1 cellular context compared by ENCODE assay signal in genomic region chr1:244817415-244817894, GRCh38.
TF ChIP-seq lines count a peak whose summit lies in the region.

No MANE protein-coding gene starts in this region.

TF ChIP-seq in HepG2, 621 proteins besides CTCF, POLR2A, EP300 and RAD21 (continued from another document and continues in another):
- TF ChIP-seq ZHX2 (IDR thresholded peaks at IDR 0.05; ENCODE audit: low read depth), result peak; percentile 52; the same call in 1 of the 2 replicates
- no peak for TF ChIP-seq ZHX2 (CRISPR knock-in tag; IDR thresholded peaks at IDR 0.05; ENCODE audit: borderline replicate concordance)
- TF ChIP-seq ZNF362 (CRISPR knock-in tag; IDR thresholded peaks at IDR 0.05; ENCODE audit: borderline replicate concordance), result peak; percentile 54; the same call in 1 of the 2 replicates
- TF ChIP-seq BRF2 (CRISPR knock-in tag; IDR thresholded peaks at IDR 0.05), result no peak
- TF ChIP-seq TEAD2 (CRISPR knock-in tag; IDR thresholded peaks at IDR 0.05), result no peak
- TF ChIP-seq GABPB1 (CRISPR knock-in tag; IDR thresholded peaks at IDR 0.05), result peak; percentile 49
- TF ChIP-seq KDM4B (CRISPR knock-in tag; IDR thresholded peaks at IDR 0.05), result no peak
- peak; percentile 49; the same call in 1 of the 2 replicates for TF ChIP-seq RARA (CRISPR knock-in tag; IDR thresholded peaks at IDR 0.05)
- 0 out of 2 replicates have a peak, but pooled peaks have one; percentile 30 for TF ChIP-seq AHDC1 (CRISPR knock-in tag; IDR thresholded peaks at IDR 0.05; ENCODE audit: borderline replicate concordance)
- TF ChIP-seq ESRRA (CRISPR knock-in tag; IDR thresholded peaks at IDR 0.05; ENCODE audit: low read depth), result peak; percentile 100
- 0 out of 2 replicates have a peak, but pooled peaks have one; percentile 46 for TF ChIP-seq ZNF772 (CRISPR knock-in tag; IDR thresholded peaks at IDR 0.05)
- 0 out of 2 replicates have a peak, but pooled peaks have one; percentile 24 for TF ChIP-seq ZNF331 (CRISPR knock-in tag; IDR thresholded peaks at IDR 0.05)
- peak; percentile 28; the same call in 1 of the 2 replicates for TF ChIP-seq HMG20A (CRISPR knock-in tag; IDR thresholded peaks at IDR 0.05; ENCODE audit: borderline replicate concordance)
- TF ChIP-seq KMT2A (CRISPR knock-in tag; IDR thresholded peaks at IDR 0.05), result no peak
- no peak for TF ChIP-seq ISX (CRISPR knock-in tag; conservative IDR thresholded peaks at IDR 0.05)
- TF ChIP-seq ZNF350 (CRISPR knock-in tag; IDR thresholded peaks at IDR 0.05; ENCODE audit: borderline replicate concordance, low read depth), result peak; percentile 61; the same call in 1 of the 2 replicates
- no peak for TF ChIP-seq ZNF678 (CRISPR knock-in tag; IDR thresholded peaks at IDR 0.05)
- TF ChIP-seq NFIC (IDR thresholded peaks at IDR 0.05; ENCODE audit: low read length), result no peak
- TF ChIP-seq FOSL2 (CRISPR knock-in tag; IDR thresholded peaks at IDR 0.05), result peak; percentile 24; the same call in 1 of the 2 replicates
- TF ChIP-seq HDAC1 (CRISPR knock-in tag; IDR thresholded peaks at IDR 0.05), result peak; percentile 53; the same call in 1 of the 2 replicates
- no peak for TF ChIP-seq ZNF20 (CRISPR knock-in tag; IDR thresholded peaks at IDR 0.05)
- no peak for TF ChIP-seq ZIK1 (CRISPR knock-in tag; IDR thresholded peaks at IDR 0.05; ENCODE audit: borderline replicate concordance, low read depth)
- peak; percentile 63; the same call in 1 of the 2 replicates for TF ChIP-seq ZNF501 (CRISPR knock-in tag; IDR thresholded peaks at IDR 0.05)
- TF ChIP-seq HNF4G (IDR thresholded peaks at IDR 0.05; ENCODE audit: borderline replicate concordance, low read depth, low read length), result peak; percentile 65
- 0 out of 2 replicates have a peak, but pooled peaks have one; percentile 40 for TF ChIP-seq HNF4G (CRISPR knock-in tag; IDR thresholded peaks at IDR 0.05; ENCODE audit: borderline replicate concordance, low read depth)
- TF ChIP-seq ZNF878 (CRISPR knock-in tag; IDR thresholded peaks at IDR 0.05), result no peak
- peak; percentile 90 for TF ChIP-seq ZBTB33 (CRISPR knock-in tag; IDR thresholded peaks at IDR 0.05)
- peak; percentile 96 for TF ChIP-seq ZNF770 (CRISPR knock-in tag; IDR thresholded peaks at IDR 0.05)
- TF ChIP-seq ZNF317 (CRISPR knock-in tag; IDR thresholded peaks at IDR 0.05), result no peak
- TF ChIP-seq ZSCAN22 (CRISPR knock-in tag; IDR thresholded peaks at IDR 0.05), result no peak
- 0 out of 2 replicates have a peak, but pooled peaks have one; percentile 39 for TF ChIP-seq ZBTB20 (CRISPR knock-in tag; IDR thresholded peaks at IDR 0.05; ENCODE audit: borderline replicate concordance, low read depth)
- no peak for TF ChIP-seq KLF16 (CRISPR knock-in tag; IDR thresholded peaks at IDR 0.05)
- no peak for TF ChIP-seq AHR (CRISPR knock-in tag; IDR thresholded peaks at IDR 0.05)
- TF ChIP-seq EHMT2 (IDR thresholded peaks at IDR 0.05; ENCODE audit: borderline replicate concordance, low read depth, low read length), result 0 out of 2 replicates have a peak, but pooled peaks have one; percentile 33
- peak; percentile 41; the same call in 1 of the 2 replicates for TF ChIP-seq ZNF292 (CRISPR knock-in tag; IDR thresholded peaks at IDR 0.05; ENCODE audit: borderline replicate concordance, low read depth)
- TF ChIP-seq RXRB (CRISPR knock-in tag; IDR thresholded peaks at IDR 0.05; ENCODE audit: borderline replicate concordance), result peak; percentile 52
- TF ChIP-seq REXO4 (CRISPR knock-in tag; IDR thresholded peaks at IDR 0.05; ENCODE audit: borderline replicate concordance), result no peak
- TF ChIP-seq HOXA3 (CRISPR knock-in tag; IDR thresholded peaks at IDR 0.05), result peak; percentile 87
- TF ChIP-seq RELA (CRISPR knock-in tag; IDR thresholded peaks at IDR 0.05), result no peak
- 0 out of 2 replicates have a peak, but pooled peaks have one; percentile 29 for TF ChIP-seq RFXAP (CRISPR knock-in tag; IDR thresholded peaks at IDR 0.05; ENCODE audit: borderline replicate concordance)
- TF ChIP-seq ZNF276 (CRISPR knock-in tag; IDR thresholded peaks at IDR 0.05; ENCODE audit: low read depth), result no peak
- peak; percentile 64; the same call in 1 of the 2 replicates for TF ChIP-seq RCOR2 (CRISPR knock-in tag; IDR thresholded peaks at IDR 0.05)
- no peak for TF ChIP-seq ZSCAN29 (CRISPR knock-in tag; conservative IDR thresholded peaks at IDR 0.05)
